Comparison of ENCODE assay signal across 8 cellular contexts in genomic region chr14:82410064-82410463, GRCh38.
"Had no signal": no experiment of that assay in that cellular context is flagged by ENCODE, and none has a peak within 500 bp of the region (broad histone marks: within the 10 kb centered on the region; RNA-seq: fewer than 3 reads in every experiment).

No MANE protein-coding gene starts in this region.

- H3K36me3 ChIP-seq: HAP-1 had no signal

- H3K9ac ChIP-seq: GM23248 had no signal

- H3K9me3 ChIP-seq: HAP-1 had no signal

- H3K4me3 ChIP-seq: GM23248, GM23338, HAP-1 had no signal

- H2AFZ ChIP-seq: GM23248, GM23338 had no signal

- DNase-seq: GM23248, GOT3, H7, H9, HCEC 1CT, HFFc6 had no signal

- H3K27ac ChIP-seq: GM23248 had no signal

- H3K4me2 ChIP-seq: GM23338 had no signal
